ENCODE assay signal across 25 cellular contexts in genomic region chr21:46220275-46220810, GRCh38. TPM values are rescaled to one million over a fixed set of nuclear protein-coding genes. Genes with fewer than 3 reads are reported as not detected.
DNase-seq lines count a peak whose midpoint lies in the region; ATAC-seq, FAIRE-seq and TF ChIP-seq lines count a peak whose summit lies in the region.
"Had no signal": no experiment of that assay in that cellular context is flagged by ENCODE, and none has a peak within 500 bp of the region (broad histone marks: within the 10 kb centered on the region; RNA-seq: fewer than 3 reads in every experiment).

No MANE protein-coding gene starts in this region.

- no peak overlapping the region for H3K9ac ChIP-seq in astrocyte (ENCODE audit: low read length)

- no peak overlapping the region for H3K4me2 ChIP-seq in astrocyte (ENCODE audit: low read length)

- no peaks in the 10 kb centered on the region for H3K36me3 ChIP-seq in astrocyte (ENCODE audit: insufficient read depth, low read length)
- H3K36me3 ChIP-seq in lower lobe of right lung, result peaks cover 62% of the 10 kb centered on the region
- peaks cover 49% of the 10 kb centered on the region for H3K36me3 ChIP-seq in suprapubic skin

- no peaks in the 10 kb centered on the region for H3K9me3 ChIP-seq in astrocyte (ENCODE audit: insufficient read depth, low read depth, low read length)
- no peaks in the 10 kb centered on the region for H3K9me3 ChIP-seq in lower lobe of right lung
- H3K9me3 ChIP-seq in suprapubic skin, result no peaks in the 10 kb centered on the region
- H3K9me3 ChIP-seq: ascending aorta, tibial artery had no signal

- H3K4me3 ChIP-seq in astrocyte (ENCODE audit: insufficient read depth, low read depth, low read length) (no peak overlapping the region), lower lobe of right lung (no peak overlapping the region), suprapubic skin (no peak overlapping the region), lower leg skin (ENCODE audit: low read depth, poor library complexity, severe bottlenecking) (no peak overlapping the region)
- H3K4me3 ChIP-seq: ascending aorta, tibial artery had no signal

- no peaks in the 10 kb centered on the region for H3K9me3 Mint-ChIP-seq in astrocyte (ENCODE audit: unreplicated experiment)
- H3K9me3 Mint-ChIP-seq: activated CD4-positive, alpha-beta T cell treated with anti-CD3 and anti-CD28 coated beads, Interleukin-2, amount 10 ng/mL, durations not matched to agents 24 days and 14 days; activated naive CD4-positive, alpha-beta T cell treated with anti-CD3 and anti-CD28 coated beads, Interleukin-2, amount 50 U/mL, for 72 hours; activated T-helper 2 cell treated with anti-CD3 and anti-CD28 coated beads, Interferon-gamma antibody, Interleukin-2, Interleukin-4, amounts not matched to agents 10 μg/mL and 5 μg/mL and 100 μg/mL, durations not matched to agents 14 hours and 24 hours and 36 hours; CD4-positive, CD25-positive, alpha-beta regulatory T cell; naive thymus-derived CD8-positive, alpha-beta T cell had no signal

- intact Hi-C loops in lower lobe of right lung (cut with DNase I), result no loop called here
- intact Hi-C loops in lower leg skin (cut with DNase I; ENCODE audit: low total_unique reads), result no loop called here

- H3K27me3 ChIP-seq in astrocyte (ENCODE audit: insufficient read depth, low read length), result no peaks in the 10 kb centered on the region
- H3K27me3 ChIP-seq in lower lobe of right lung (ENCODE audit: low read depth), result no peaks in the 10 kb centered on the region
- H3K27me3 ChIP-seq in suprapubic skin, result no peaks in the 10 kb centered on the region
- H3K27me3 ChIP-seq: ascending aorta, tibial artery had no signal

- H2AFZ ChIP-seq in astrocyte (ENCODE audit: low read depth, low read length), result no peak overlapping the region

- POLR2A ChIA-PET in GM10248 (lab: Yijun Ruan, JAX), result interaction anchor here (0.6 kb wide), 1 partner anchor 8 kb away, joined by 3 read pairs; the partner anchor contains the start of gene LSS

- CTCF ChIA-PET in GM10248 (lab: Yijun Ruan, JAX), result interaction anchor here (1.1 to 1.2 kb wide), 2 partner anchors 30 to 77 kb away, joined by 3 to 4 read pairs; no protein-coding TSS in a partner anchor

- H3K36me3 Mint-ChIP-seq in astrocyte (ENCODE audit: low read depth, unreplicated experiment), result peaks cover 22% of the 10 kb centered on the region
- H3K36me3 Mint-ChIP-seq: activated naive CD4-positive, alpha-beta T cell treated with anti-CD3 and anti-CD28 coated beads, Interleukin-2, amount 50 U/mL, for 72 hours had no signal

- 95% methylated on average over 13 of the region's 13 CpGs for WGBS in suprapubic skin
- WGBS in lower leg skin, 2 donors, result 90 to 91% methylated on average over 13 of the region's 13 CpGs

- DNase-seq in NCI-H2029 treated with DMSO at 0.1 percent for 48 hours (lab: John Stamatoyannopoulos, UW) (peak; percentile 63), astrocyte (ENCODE audit: low read depth) (no peak), lower lobe of right lung (no peak), suprapubic skin (ENCODE audit: low spot score in 2 of 2) (peak; percentile 46 to 54), T-helper 2 cell (no peak), GM10248 (ENCODE audit: extremely low spot score) (no peak), lower leg skin (ENCODE audit: low spot score in 2 of 2) (no peak)
- DNase-seq: activated CD4-positive, alpha-beta T cell treated with anti-CD3 and anti-CD28 coated beads, Interleukin-2, amount 10 ng/mL, durations not matched to agents 24 days and 14 days; CD4-positive, CD25-positive, alpha-beta regulatory T cell; DMS 273 treated with DMSO at 0.1 percent for 48 hours; erythroblast; foreskin fibroblast; midbrain; naive thymus-derived CD8-positive, alpha-beta T cell; NCI-H2081; NCI-H524; stimulated activated CD4-positive, alpha-beta T cell treated with anti-CD3 and anti-CD28 coated beads, Interleukin-12 subunit alpha, Interleukin-12 subunit beta, amount 100 ng/mL, for 4 hours; stimulated activated CD4-positive, alpha-beta T cell treated with anti-CD3 and anti-CD28 coated beads, Interleukin-4, amount 100 ng/mL, for 4 hours; stimulated activated naive CD4-positive, alpha-beta T cell treated with Interleukin-2 at 50 U/mL for 16 hours; tibial artery had no signal

- ATAC-seq in lower lobe of right lung, result peak; percentile 11 to 18
- ATAC-seq: activated naive CD4-positive, alpha-beta T cell treated with anti-CD3 and anti-CD28 coated beads, Interleukin-2, amount 50 U/mL, for 72 hours; HCT116; naive thymus-derived CD8-positive, alpha-beta T cell; SK-N-SH treated with all-trans-retinoic acid at 6 μM for 48 hours had no signal

- H3K79me2 ChIP-seq in astrocyte (ENCODE audit: insufficient read depth, low read length), result peaks cover 31% of the 10 kb centered on the region

- H3K4me1 ChIP-seq in astrocyte (ENCODE audit: insufficient read depth, low read length), result no peaks in the 10 kb centered on the region
- H3K4me1 ChIP-seq in lower lobe of right lung, result peaks cover 29% of the 10 kb centered on the region
- H3K4me1 ChIP-seq in suprapubic skin, result peaks cover 8% of the 10 kb centered on the region
- H3K4me1 ChIP-seq: ascending aorta had no signal

- TF ChIP-seq POLR2A in suprapubic skin (IDR thresholded peaks at IDR 0.05), result no peak
- no peak for TF ChIP-seq POLR2A in lower leg skin (IDR thresholded peaks at IDR 0.05)

- no peak overlapping the region for H3K4me3 Mint-ChIP-seq in astrocyte (ENCODE audit: unreplicated experiment)
- H3K4me3 Mint-ChIP-seq: activated CD4-positive, alpha-beta T cell treated with anti-CD3 and anti-CD28 coated beads, Interleukin-2, amount 10 ng/mL, durations not matched to agents 24 days and 14 days; naive thymus-derived CD8-positive, alpha-beta T cell had no signal

- TF ChIP-seq CTCF in astrocyte (IDR thresholded peaks at IDR 0.05; ENCODE audit: insufficient read depth, low read depth, low read length), result no peak
- no peak for TF ChIP-seq CTCF in lower lobe of right lung (IDR thresholded peaks at IDR 0.05)
- no peak for TF ChIP-seq CTCF in suprapubic skin (IDR thresholded peaks at IDR 0.05)
- TF ChIP-seq CTCF in GM10248 (IDR thresholded peaks at IDR 0.05; ENCODE audit: control extremely low read depth, extremely low read depth, low read depth, missing control alignments), result no peak
- no peak for TF ChIP-seq CTCF in lower leg skin (IDR thresholded peaks at IDR 0.05)

- H3K27ac Mint-ChIP-seq in astrocyte (ENCODE audit: unreplicated experiment), result peak overlapping the region; percentile 26
- H3K27ac Mint-ChIP-seq: activated CD4-positive, alpha-beta T cell treated with anti-CD3 and anti-CD28 coated beads, Interleukin-2, amount 10 ng/mL, durations not matched to agents 24 days and 14 days; activated T-helper 2 cell treated with anti-CD3 and anti-CD28 coated beads, Interferon-gamma antibody, Interleukin-2, Interleukin-4, amounts not matched to agents 10 μg/mL and 5 μg/mL and 100 μg/mL, durations not matched to agents 14 hours and 24 hours and 36 hours had no signal

- no peak overlapping the region for H3K27ac ChIP-seq in astrocyte (ENCODE audit: low read depth, low read length)
- no peak overlapping the region for H3K27ac ChIP-seq in lower lobe of right lung
- H3K27ac ChIP-seq in suprapubic skin, result no peak overlapping the region
- H3K27ac ChIP-seq: ascending aorta, tibial artery had no signal

- H3K27me3 Mint-ChIP-seq in astrocyte (ENCODE audit: low read depth, unreplicated experiment), result no peaks in the 10 kb centered on the region
- H3K27me3 Mint-ChIP-seq: activated CD4-positive, alpha-beta T cell treated with anti-CD3 and anti-CD28 coated beads, Interleukin-2, amount 10 ng/mL, durations not matched to agents 24 days and 14 days; CD4-positive, CD25-positive, alpha-beta regulatory T cell; naive thymus-derived CD8-positive, alpha-beta T cell had no signal

- FAIRE-seq in astrocyte (lab: Jason Lieb, UNC), result no peak

- H4K20me1 ChIP-seq in astrocyte (ENCODE audit: insufficient read depth, low read length), result peaks cover 73% of the 10 kb centered on the region

- no peak for TF ChIP-seq EP300 in suprapubic skin (IDR thresholded peaks at IDR 0.05)

- peaks cover 5% of the 10 kb centered on the region for H3K4me1 Mint-ChIP-seq in astrocyte (ENCODE audit: low read depth, unreplicated experiment)

RNA-seq across cellular contexts. Expression of gene LSS, which starts 8.2 kb away (rescaled TPM):
- total RNA-seq in astrocyte (58.1 and 83.2 TPM in 2 replicates), lower lobe of right lung (91.0 TPM), suprapubic skin (100 to 1,000 TPM; 128 to 251 (median 164) TPM), lower leg skin (100 to 1,000 TPM in 1 of 4 donors, 10 to 100 TPM in 3; 60.8 to 165 (median 81.7) TPM)

RNA-seq across cellular contexts. Expression of gene SPATC1L, which starts 36.1 kb away (rescaled TPM):
- 15.8 and 17.8 TPM in 2 replicates for total RNA-seq in astrocyte
- total RNA-seq in lower lobe of right lung, result 8.6 TPM
- 10 to 100 TPM in 2 of 4 donors, 1 to 10 TPM in 2; 2.5 to 15.0 (median 6.9) TPM for total RNA-seq in suprapubic skin
- total RNA-seq in lower leg skin, result 1 to 10 TPM; 2.1 to 7.5 (median 4.0) TPM

Comparison
In these comparisons a context has a peak if more than half of its experiments do, and no peak if none do; other contexts are left out.
1. DNase-seq: peak in NCI-H2029 treated with DMSO at 0.1 percent for 48 hours (single experiment) and suprapubic skin (2 of 2); none in astrocyte (single experiment), lower lobe of right lung (single experiment), T-helper 2 cell (0 of 5), GM10248 (single experiment) and lower leg skin (0 of 2).